ENCODE assay signal across 1 cellular context in the genomic region with DNA sequence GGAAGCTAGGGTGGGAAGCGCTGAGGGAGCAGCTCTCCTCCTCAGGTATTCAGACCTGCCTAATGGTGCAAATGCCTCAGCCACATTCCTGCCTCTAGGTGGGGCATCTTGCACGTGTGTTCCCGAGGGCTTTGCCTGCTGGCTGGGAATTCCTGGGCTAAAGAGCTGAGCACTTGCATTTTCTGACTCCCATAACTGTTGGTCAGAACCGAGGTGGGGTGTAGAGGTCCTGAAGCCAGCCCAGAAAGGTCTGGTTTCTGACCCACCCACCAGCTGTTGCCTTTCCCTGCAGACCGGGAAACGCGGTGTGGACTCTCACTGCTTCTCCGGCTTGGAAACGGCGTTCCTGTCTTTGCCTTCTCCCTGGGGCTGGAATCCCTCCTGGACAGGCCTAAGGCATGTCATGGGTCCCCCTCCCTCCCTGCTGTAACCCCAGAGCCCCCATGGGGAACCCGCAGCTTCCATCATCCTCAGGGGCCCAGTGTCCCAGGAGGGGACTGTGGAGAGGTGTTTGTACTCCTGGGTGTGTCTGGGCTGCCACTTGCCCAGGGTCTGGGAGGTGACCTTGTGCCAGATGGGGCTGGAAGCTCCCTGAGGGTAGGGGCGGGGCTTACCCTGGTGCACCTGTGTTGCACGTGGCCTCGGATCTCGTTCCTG.
TF ChIP-seq lines count a peak whose summit lies in the region.

No MANE protein-coding gene starts in this region.

TF ChIP-seq in H1, 55 proteins besides CTCF, POLR2A, EP300 and RAD21 (continued from another document):
- TF ChIP-seq TCF12 (IDR thresholded peaks at IDR 0.05; ENCODE audit: low read depth, low read length): no peak
- peak; percentile 71 for TF ChIP-seq CTBP2 (IDR thresholded peaks at IDR 0.05; ENCODE audit: borderline replicate concordance, insufficient read depth, insufficient read length, low read length)
- TF ChIP-seq NANOG (IDR thresholded peaks at IDR 0.05; ENCODE audit: insufficient read depth, low read depth, low read length, poor library complexity, severe bottlenecking): peak; percentile 64
- TF ChIP-seq MAFK (IDR thresholded peaks at IDR 0.05; ENCODE audit: low read depth, low read length): peak; percentile 36; the same call in 1 of the 2 replicates
- TF ChIP-seq YY1 (IDR thresholded peaks at IDR 0.05; ENCODE audit: low read depth, low read length): peak; percentile 62; the same call in 1 of the 2 replicates
- no peak for TF ChIP-seq PHF8 (conservative IDR thresholded peaks at IDR 0.05; ENCODE audit: low read depth, low read length)
- TF ChIP-seq, protein P1, sequence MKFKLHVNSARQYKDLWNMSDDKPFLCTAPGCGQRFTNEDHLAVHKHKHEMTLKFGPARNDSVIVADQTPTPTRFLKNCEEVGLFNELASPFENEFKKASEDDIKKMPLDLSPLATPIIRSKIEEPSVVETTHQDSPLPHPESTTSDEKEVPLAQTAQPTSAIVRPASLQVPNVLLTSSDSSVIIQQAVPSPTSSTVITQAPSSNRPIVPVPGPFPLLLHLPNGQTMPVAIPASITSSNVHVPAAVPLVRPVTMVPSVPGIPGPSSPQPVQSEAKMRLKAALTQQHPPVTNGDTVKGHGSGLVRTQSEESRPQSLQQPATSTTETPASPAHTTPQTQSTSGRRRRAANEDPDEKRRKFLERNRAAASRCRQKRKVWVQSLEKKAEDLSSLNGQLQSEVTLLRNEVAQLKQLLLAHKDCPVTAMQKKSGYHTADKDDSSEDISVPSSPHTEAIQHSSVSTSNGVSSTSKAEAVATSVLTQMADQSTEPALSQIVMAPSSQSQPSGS (IDR thresholded peaks at IDR 0.05; ENCODE audit: low read length): no peak
- TF ChIP-seq, protein P2, sequence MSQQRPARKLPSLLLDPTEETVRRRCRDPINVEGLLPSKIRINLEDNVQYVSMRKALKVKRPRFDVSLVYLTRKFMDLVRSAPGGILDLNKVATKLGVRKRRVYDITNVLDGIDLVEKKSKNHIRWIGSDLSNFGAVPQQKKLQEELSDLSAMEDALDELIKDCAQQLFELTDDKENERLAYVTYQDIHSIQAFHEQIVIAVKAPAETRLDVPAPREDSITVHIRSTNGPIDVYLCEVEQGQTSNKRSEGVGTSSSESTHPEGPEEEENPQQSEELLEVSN (IDR thresholded peaks at IDR 0.05): peak; percentile 68; the same call in 1 of the 2 replicates
- peak; percentile 100 for TF ChIP-seq TEAD4 (IDR thresholded peaks at IDR 0.05; ENCODE audit: low read depth, low read length)
- no peak for TF ChIP-seq KDM5A (IDR thresholded peaks at IDR 0.05; ENCODE audit: low read length)
- TF ChIP-seq SIN3A (conservative IDR thresholded peaks at IDR 0.05 in 1 of 2, IDR thresholded peaks at IDR 0.05 in 1 of 2; ENCODE audit: low read depth in 1 of 2, low read length in 2 of 2): peak in 1 of 2 experiments; percentile 49; a peak in 1 of 4 replicates
